1 cellular context compared by ENCODE assay signal in genomic region chr12:90921536-90921935, GRCh38.
TF ChIP-seq lines count a peak whose summit lies in the region.

No MANE protein-coding gene starts in this region.

TF ChIP-seq in SK-N-SH, 30 proteins besides CTCF, POLR2A, EP300 and RAD21:
- TF ChIP-seq JUND (IDR thresholded peaks at IDR 0.05) (no peak), TAF1 (IDR thresholded peaks at IDR 0.05; ENCODE audit: borderline replicate concordance, low read depth, low read length) (no peak), RXRA (IDR thresholded peaks at IDR 0.05; ENCODE audit: borderline replicate concordance, low read depth) (no peak), NRF1 (IDR thresholded peaks at IDR 0.05; ENCODE audit: low read depth, low read length) (no peak), NFIC (IDR thresholded peaks at IDR 0.05; ENCODE audit: borderline replicate concordance) (no peak), ZBTB33 (IDR thresholded peaks at IDR 0.05; ENCODE audit: borderline replicate concordance, low read depth) (no peak), ELF1 (IDR thresholded peaks at IDR 0.05) (no peak), GATA2 (CRISPR knock-in tag; IDR thresholded peaks at IDR 0.05) (no peak), TCF12 (IDR thresholded peaks at IDR 0.05) (no peak), FOSL2 (IDR thresholded peaks at IDR 0.05; ENCODE audit: borderline replicate concordance, low read depth) (no peak), IRF3 (IDR thresholded peaks at IDR 0.05; ENCODE audit: low read depth, low read length) (no peak), TEAD4 (IDR thresholded peaks at IDR 0.05; ENCODE audit: borderline replicate concordance, insufficient read depth) (no peak), POLR2AphosphoS5 (IDR thresholded peaks at IDR 0.05; ENCODE audit: low read depth, low read length) (no peak), SMC3 (IDR thresholded peaks at IDR 0.05; ENCODE audit: low read depth, low read length) (no peak), MAX (IDR thresholded peaks at IDR 0.05; ENCODE audit: low read depth) (no peak), PBX3 (IDR thresholded peaks at IDR 0.05) (no peak)
